25 cellular contexts compared by ENCODE assay signal in the genomic region with DNA sequence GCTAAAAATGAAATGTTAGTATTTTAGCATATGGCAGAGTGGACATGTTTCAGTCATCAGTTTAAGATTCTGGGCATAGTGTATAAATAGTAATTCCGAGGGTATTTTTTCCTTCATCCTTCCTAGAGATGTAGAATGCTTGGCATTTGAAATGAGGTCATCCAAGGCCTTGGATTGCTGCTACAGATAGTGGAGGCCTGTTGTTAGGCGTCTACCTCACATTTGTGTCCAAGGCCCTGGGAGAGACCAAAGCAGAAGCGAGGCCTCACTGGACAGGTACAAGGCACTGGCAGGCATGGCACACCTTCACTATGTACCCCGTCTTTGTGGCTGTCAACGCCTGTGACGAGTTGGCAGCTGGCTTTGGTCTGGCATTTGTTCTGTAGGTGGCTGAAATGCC.
"Had no signal": no experiment of that assay in that cellular context is flagged by ENCODE, and none has a peak within 500 bp of the region (broad histone marks: within the 10 kb centered on the region; RNA-seq: fewer than 3 reads in every experiment).

No MANE protein-coding gene starts in this region.

- H3K9me3 ChIP-seq: gastrocnemius medialis, prostate gland, thoracic aorta had no signal

- ATAC-seq: activated CD4-positive, CD25-positive, alpha-beta regulatory T cell treated with anti-CD3 and anti-CD28 coated beads, Interleukin-2, amount 50 U/mL, for 24 hours; activated CD8-positive, alpha-beta T cell treated with anti-CD3 and anti-CD28 coated beads, Interleukin-2, amount 10 ng/mL, durations not matched to agents 7 days and 5 days; activated naive CD4-positive, alpha-beta T cell treated with anti-CD3 and anti-CD28 coated beads, Interleukin-2, amount 50 U/mL, for 72 hours; gastrocnemius medialis; left ventricle myocardium superior; naive thymus-derived CD8-positive, alpha-beta T cell; stimulated activated memory B cell treated with anti-CD40 and anti-IgM and Interleukin-4, amounts not matched to agents 10 μg/mL and 1 μg/mL and 100 μg/mL, for 72 hours had no signal

- H3K4me2 ChIP-seq: smooth muscle cell had no signal

- H3K27me3 ChIP-seq: gastrocnemius medialis had no signal

- H3K27ac ChIP-seq: gastrocnemius medialis, prostate gland, thoracic aorta had no signal

- H3K4me3 Mint-ChIP-seq: activated CD4-positive, alpha-beta T cell treated with anti-CD3 and anti-CD28 coated beads, Interleukin-2, amount 10 ng/mL, durations not matched to agents 7 days and 5 days; activated CD8-positive, alpha-beta T cell treated with anti-CD3 and anti-CD28 coated beads, Interleukin-2, amount 10 ng/mL, durations not matched to agents 7 days and 5 days; brain; naive thymus-derived CD8-positive, alpha-beta T cell; stimulated activated memory B cell treated with anti-CD40 and anti-IgM and Interleukin-4, amounts not matched to agents 10 μg/mL and 1 μg/mL and 100 μg/mL, for 72 hours had no signal

- H3K27ac Mint-ChIP-seq: activated CD4-positive, alpha-beta T cell treated with anti-CD3 and anti-CD28 coated beads, Interleukin-2, amount 10 ng/mL, durations not matched to agents 7 days and 5 days; activated CD8-positive, alpha-beta T cell treated with anti-CD3 and anti-CD28 coated beads, Interleukin-2, amount 10 ng/mL, durations not matched to agents 7 days and 5 days; activated naive CD4-positive, alpha-beta T cell treated with anti-CD3 and anti-CD28 coated beads, Interleukin-2, amount 50 U/mL, for 72 hours; naive thymus-derived CD8-positive, alpha-beta T cell; stimulated activated memory B cell treated with anti-CD40 and anti-IgM and Interleukin-4, amounts not matched to agents 10 μg/mL and 1 μg/mL and 100 μg/mL, for 72 hours had no signal

- H3K27me3 Mint-ChIP-seq: activated CD4-positive, alpha-beta T cell treated with anti-CD3 and anti-CD28 coated beads, Interleukin-2, amount 10 ng/mL, durations not matched to agents 7 days and 5 days; brain; naive thymus-derived CD8-positive, alpha-beta T cell; stimulated activated memory B cell treated with anti-CD40 and anti-IgM and Interleukin-4, amounts not matched to agents 10 μg/mL and 1 μg/mL and 100 μg/mL, for 72 hours had no signal

- H3K4me1 ChIP-seq: prostate gland had no signal

- H3K36me3 Mint-ChIP-seq: activated naive CD4-positive, alpha-beta T cell treated with anti-CD3 and anti-CD28 coated beads, Interleukin-2, amount 50 U/mL, for 72 hours had no signal

- H3K4me1 Mint-ChIP-seq: activated CD4-positive, alpha-beta T cell treated with anti-CD3 and anti-CD28 coated beads, Interleukin-2, amount 10 ng/mL, durations not matched to agents 7 days and 5 days had no signal

- H3K9me3 Mint-ChIP-seq: activated CD4-positive, alpha-beta T cell treated with anti-CD3 and anti-CD28 coated beads, Interleukin-2, amount 10 ng/mL, durations not matched to agents 7 days and 5 days; activated naive CD4-positive, alpha-beta T cell treated with anti-CD3 and anti-CD28 coated beads, Interleukin-2, amount 50 U/mL, for 72 hours; brain; naive thymus-derived CD8-positive, alpha-beta T cell; stimulated activated memory B cell treated with anti-CD40 and anti-IgM and Interleukin-4, amounts not matched to agents 10 μg/mL and 1 μg/mL and 100 μg/mL, for 72 hours had no signal

- H3K36me3 ChIP-seq: gastrocnemius medialis, prostate gland, thoracic aorta had no signal

- FAIRE-seq: colon, endometrium had no signal

- DNase-seq: activated CD4-positive, alpha-beta T cell treated with anti-CD3 and anti-CD28 coated beads, Interleukin-2, amount 10 ng/mL, durations not matched to agents 7 days and 5 days; activated CD8-positive, alpha-beta memory T cell treated with anti-CD3 and anti-CD28 coated beads, Interleukin-2, amount 50 U/mL, for 48 hours; activated CD8-positive, alpha-beta T cell treated with anti-CD3 and anti-CD28 coated beads, Interleukin-2, amount 10 ng/mL, durations not matched to agents 7 days and 5 days; activated effector memory CD4-positive, alpha-beta T cell treated with anti-CD3 and anti-CD28 coated beads, Interleukin-2, amount 50 U/mL, for 16 hours; activated T-cell treated with anti-CD3 and anti-CD28 coated beads, Interleukin-2, amount 50 U/mL, for 48 hours; amygdala; central memory CD4-positive, alpha-beta T cell; erythroblast; gastrocnemius medialis; head of caudate nucleus; left ventricle myocardium superior; naive thymus-derived CD8-positive, alpha-beta T cell; right cardiac atrium; stimulated activated CD4-positive, alpha-beta T cell treated with anti-CD3 and anti-CD28 coated beads, Interleukin-4, amount 100 ng/mL, for 4 hours; T-helper 1 cell; T-helper 9 cell had no signal

- H3K4me3 ChIP-seq: gastrocnemius medialis, prostate gland, smooth muscle cell, thoracic aorta had no signal
